ENCODE assay signal across 13 cellular contexts in genomic region chr6:125020385-125020784, GRCh38. TPM values are rescaled to one million over a fixed set of nuclear protein-coding genes. Genes with fewer than 3 reads are reported as not detected.
DNase-seq lines count a peak whose midpoint lies in the region; ATAC-seq and TF ChIP-seq lines count a peak whose summit lies in the region.
"Had no signal": no experiment of that assay in that cellular context is flagged by ENCODE, and none has a peak within 500 bp of the region (broad histone marks: within the 10 kb centered on the region; RNA-seq: fewer than 3 reads in every experiment).

No MANE protein-coding gene starts in this region.

- intact Hi-C loops in colonic mucosa (cut with DNase I), result no loop called here

- no peaks in the 10 kb centered on the region for H3K9me3 ChIP-seq in endodermal cell (ENCODE audit: control insufficient read depth, low read length)
- no peaks in the 10 kb centered on the region for H3K9me3 ChIP-seq in colonic mucosa
- H3K9me3 ChIP-seq: BLaER1 treated with 17β-estradiol and CSF1 and Interleukin-3, amounts not matched to agents 10 nM and 100 nM; esophagus muscularis mucosa had no signal

- H3K27me3 Mint-ChIP-seq in endodermal cell (ENCODE audit: insufficient read depth), result no peaks in the 10 kb centered on the region

- H3K9ac ChIP-seq in endodermal cell (ENCODE audit: extremely low read depth, low read length, poor library complexity, severe bottlenecking), result no peak overlapping the region
- H3K9ac ChIP-seq in colonic mucosa (ENCODE audit: low read depth in 2 of 2, low read length in 2 of 2), result no peak overlapping the region
- H3K9ac ChIP-seq: BLaER1 treated with 17β-estradiol and CSF1 and Interleukin-3, amounts not matched to agents 10 nM and 100 nM had no signal

- POLR2A ChIA-PET in BJ (lab: Charles Lee), result no interaction called here

- H3K27ac Mint-ChIP-seq in endodermal cell, result peak overlapping the region; percentile 84
- H3K27ac Mint-ChIP-seq: T-helper 1 cell treated with Interleukin-12 subunit alpha and Interleukin-12 subunit beta and Interleukin-4 antibody, amounts not matched to agents 30 μg/mL and 1 μg/mL, for 36 hours had no signal

- H3K36me3 ChIP-seq in BJ (ENCODE audit: control insufficient read depth, insufficient read depth, low read length) (no peaks in the 10 kb centered on the region), endodermal cell (ENCODE audit: control insufficient read depth, insufficient read depth, low read length) (no peaks in the 10 kb centered on the region), colonic mucosa (no peaks in the 10 kb centered on the region)
- H3K36me3 ChIP-seq: BLaER1 treated with 17β-estradiol and CSF1 and Interleukin-3, amounts not matched to agents 10 nM and 100 nM had no signal

- WGBS in endodermal cell (ENCODE audit: insufficient coverage in 1 of 2, insufficient read length in 1 of 2), 2 experiments, result 64 to 77% methylated on average over 2 of the region's 4 CpGs

- H3K4me3 Mint-ChIP-seq in endodermal cell, result no peak overlapping the region
- H3K4me3 Mint-ChIP-seq: T-helper 1 cell treated with Interleukin-12 subunit alpha and Interleukin-12 subunit beta and Interleukin-4 antibody, amounts not matched to agents 30 μg/mL and 1 μg/mL, for 36 hours had no signal

- H3K27me3 ChIP-seq in BJ (ENCODE audit: control insufficient read depth, insufficient read depth, low read length) (no peaks in the 10 kb centered on the region), endodermal cell (ENCODE audit: control insufficient read depth, insufficient read depth, low read length, poor library complexity, severe bottlenecking) (no peaks in the 10 kb centered on the region), colonic mucosa (no peaks in the 10 kb centered on the region)
- H3K27me3 ChIP-seq: BLaER1 treated with 17β-estradiol and CSF1 and Interleukin-3, amounts not matched to agents 10 nM and 100 nM; esophagus muscularis mucosa had no signal

- ATAC-seq in GM21367 (IDR thresholded peaks at IDR 0.05; ENCODE audit: unreplicated experiment), result no peak

- no peaks in the 10 kb centered on the region for H3K9me3 Mint-ChIP-seq in endodermal cell
- H3K9me3 Mint-ChIP-seq: T-helper 1 cell treated with Interleukin-12 subunit alpha and Interleukin-12 subunit beta and Interleukin-4 antibody, amounts not matched to agents 30 μg/mL and 1 μg/mL, for 36 hours had no signal

- TF ChIP-seq CTCF in BJ (IDR thresholded peaks at IDR 0.05; ENCODE audit: insufficient read depth, low read depth, low read length) (no peak), endodermal cell (conservative IDR thresholded peaks at IDR 0.05) (no peak), colonic mucosa (IDR thresholded peaks at IDR 0.05) (no peak)

- DNase-seq in BJ (ENCODE audit: low read depth) (peak; percentile 72), NCI-H1105 (lab: John Stamatoyannopoulos, UW) (peak; percentile 18), endodermal cell (no peak), myocyte (ENCODE audit: low read depth) (peak; percentile 20), T-helper 1 cell (no peak), colonic mucosa (no peak)
- no peak for DNase-seq in stimulated activated CD4-positive, alpha-beta T cell treated with anti-CD3 and anti-CD28 coated beads, Interleukin-15, amount 100 ng/mL, for 24 hours
- DNase-seq: activated CD4-positive, alpha-beta T cell treated with anti-CD3 and anti-CD28 coated beads for 4 hours; DMS79 had no signal

- CTCF ChIA-PET in BJ (lab: Yijun Ruan, JAX), result interaction anchor here (1.3 kb wide), 1 partner anchor 94 kb away, joined by 3 read pairs; no protein-coding TSS in a partner anchor

- no peaks in the 10 kb centered on the region for H3K4me1 ChIP-seq in endodermal cell (ENCODE audit: control insufficient read depth, insufficient read depth, low read length)
- H3K4me1 ChIP-seq in colonic mucosa, result peaks cover 4% of the 10 kb centered on the region
- H3K4me1 ChIP-seq: BLaER1 treated with 17β-estradiol and CSF1 and Interleukin-3, amounts not matched to agents 10 nM and 100 nM had no signal

- H3K27ac ChIP-seq in endodermal cell (ENCODE audit: low read depth, low read length) (no peak overlapping the region), colonic mucosa (no peak overlapping the region)
- H3K27ac ChIP-seq: BLaER1 treated with 17β-estradiol and CSF1 and Interleukin-3, amounts not matched to agents 10 nM and 100 nM; esophagus muscularis mucosa had no signal

- no peak overlapping the region for H3K4me3 ChIP-seq in BJ (ENCODE audit: low read depth, low read length)
- no peak overlapping the region for H3K4me3 ChIP-seq in endodermal cell (ENCODE audit: low read length)
- H3K4me3 ChIP-seq in colonic mucosa, result no peak overlapping the region
- H3K4me3 ChIP-seq: BLaER1 treated with 17β-estradiol and CSF1 and Interleukin-3, amounts not matched to agents 10 nM and 100 nM; esophagus muscularis mucosa had no signal

- peaks cover 8% of the 10 kb centered on the region for H3K4me1 Mint-ChIP-seq in endodermal cell

- peaks cover 2% of the 10 kb centered on the region for H3K36me3 Mint-ChIP-seq in endodermal cell (ENCODE audit: low read depth)

RNA-seq across cellular contexts. Expression of gene RNF217, which starts 58.1 kb away (rescaled TPM):
- polyA plus RNA-seq in BJ (2011; rRNA removed), result 18.6 and 29.3 TPM in 2 replicates
- polyA minus RNA-seq in BJ (2011; rRNA and poly(A)+ RNA removed), result 50.9 and 51.8 TPM in 2 replicates
- 10 to 100 TPM; 24.0 to 28.1 TPM for total RNA-seq in endodermal cell
- polyA plus RNA-seq in endodermal cell (2013, experiment 1 of 2), result 5.8 TPM
- polyA plus RNA-seq in endodermal cell (2013, experiment 2 of 2), result 4.8 TPM
- total RNA-seq in myocyte, result 31.3 and 34.2 TPM in 2 replicates
- 15.6 TPM for polyA plus RNA-seq in myocyte (2012)
- 10 to 100 TPM in 1 of 2 donors, 1 to 10 TPM in 1; 9.1 to 20.4 TPM for total RNA-seq in colonic mucosa

Comparison
In these comparisons a context has a peak if more than half of its experiments do, and no peak if none do; other contexts are left out.
1. DNase-seq: peak in BJ (single experiment), NCI-H1105 (single experiment) and myocyte (single experiment); none in endodermal cell (single experiment), stimulated activated CD4-positive, alpha-beta T cell treated with anti-CD3 and anti-CD28 coated beads, Interleukin-15, amount 100 ng/mL, for 24 hours (single experiment), T-helper 1 cell (0 of 5) and colonic mucosa (single experiment).